Comparison of ENCODE assay signal across 15 cellular contexts in genomic region chr12:57816855-57817151, GRCh38. TPM values are rescaled to one million over a fixed set of nuclear protein-coding genes. Genes with fewer than 3 reads are reported as not detected.
DNase-seq lines count a peak whose midpoint lies in the region; FAIRE-seq and TF ChIP-seq lines count a peak whose summit lies in the region.
"Had no signal": no experiment of that assay in that cellular context is flagged by ENCODE, and none has a peak within 500 bp of the region (broad histone marks: within the 10 kb centered on the region; RNA-seq: fewer than 3 reads in every experiment).

No MANE protein-coding gene starts in this region.

- H3K9me3 ChIP-seq in suprapubic skin = no peaks in the 10 kb centered on the region

- no peaks in the 10 kb centered on the region for H3K27me3 ChIP-seq in suprapubic skin

- no peak for TF ChIP-seq EP300 in suprapubic skin (IDR thresholded peaks at IDR 0.05)

- H3K27ac ChIP-seq in suprapubic skin = peak overlapping the region; percentile 36
- H3K27ac ChIP-seq: epithelial cell of prostate had no signal

- TF ChIP-seq CTCF in NB4 (IDR thresholded peaks at IDR 0.05; ENCODE audit: low read depth, low read length) (no peak), suprapubic skin (IDR thresholded peaks at IDR 0.05) (no peak)

- H3K36me3 ChIP-seq in suprapubic skin = peaks cover 31% of the 10 kb centered on the region

- H3K4me3 ChIP-seq in NB4 (ENCODE audit: low read depth, low read length) (no peak overlapping the region), suprapubic skin (no peak overlapping the region)

- no peak for FAIRE-seq in GM12892 (lab: Jason Lieb, UNC)
- FAIRE-seq: GM18507 had no signal

- WGBS in suprapubic skin = 41% methylated on average over 5 of the region's 5 CpGs

- DNase-seq in NB4 (ENCODE audit: low read depth) (peak; percentile 97), amniotic epithelial cell (ENCODE audit: low read depth) (peak; percentile 66), iris pigment epithelial cell (ENCODE audit: low read depth) (peak; percentile 45), suprapubic skin (ENCODE audit: low spot score in 2 of 2) (no peak), DMS114 treated with DMSO at 0.1 percent for 48 hours (lab: John Stamatoyannopoulos, UW; ENCODE audit: unreplicated experiment) (no peak), dermis blood vessel endothelial cell (no peak), NCI-H2081 (lab: John Stamatoyannopoulos, UW) (no peak), GM12892 (ENCODE audit: insufficient read length) (no peak)
- DNase-seq: activated CD8-positive, alpha-beta memory T cell treated with anti-CD3 and anti-CD28 coated beads, Interleukin-2, amount 10 ng/mL, durations not matched to agents 7 days and 5 days; aorta; DMS79; KG1; NCI-H526 treated with DMSO at 0.1 percent for 48 hours had no signal

- TF ChIP-seq POLR2A in NB4 (IDR thresholded peaks at IDR 0.05; ENCODE audit: extremely low read depth, insufficient read length) = no peak
- no peak for TF ChIP-seq POLR2A in suprapubic skin (IDR thresholded peaks at IDR 0.05)
- no peak for TF ChIP-seq POLR2A in GM12892 (IDR thresholded peaks at IDR 0.05; ENCODE audit: low read depth, low read length)

- H3K4me1 ChIP-seq in suprapubic skin = peaks cover 40% of the 10 kb centered on the region

RNA-seq across cellular contexts. Expression of gene AVIL, which starts 1.7 kb away (rescaled TPM):
- total RNA-seq in suprapubic skin (10 to 100 TPM in 2 of 4 donors, 1 to 10 TPM in 2; 4.7 to 96.5 (median 10.0) TPM), dermis blood vessel endothelial cell (2.7 and 4.4 TPM in 2 replicates)
- 2.1 TPM for polyA plus RNA-seq in GM12892 (2012; ENCODE audit: missing spikeins)

RNA-seq across cellular contexts. Expression of gene CTDSP2, which starts 29.7 kb away (rescaled TPM):
- 100 to 1,000 TPM; 147 to 240 (median 215) TPM for total RNA-seq in suprapubic skin
- total RNA-seq in dermis blood vessel endothelial cell = 85.4 and 140 TPM in 2 replicates
- 44.9 TPM for polyA plus RNA-seq in GM12892 (2012; ENCODE audit: missing spikeins)

RNA-seq across cellular contexts. Expression of gene TSFM, which starts 34.2 kb away (rescaled TPM):
- total RNA-seq in suprapubic skin (10 to 100 TPM; 19.6 to 35.4 (median 29.1) TPM), dermis blood vessel endothelial cell (23.0 and 27.5 TPM in 2 replicates)
- polyA plus RNA-seq in GM12892 (2012; ENCODE audit: missing spikeins) = 47.5 TPM

RNA-seq across cellular contexts. Expression of gene EEF1AKMT3, which starts 44.4 kb away (rescaled TPM):
- total RNA-seq in suprapubic skin (10 to 100 TPM in 3 of 4 donors, 1 to 10 TPM in 1; 8.7 to 13.7 (median 11.3) TPM), dermis blood vessel endothelial cell (3.3 and 4.3 TPM in 2 replicates)
- 6.1 TPM for polyA plus RNA-seq in GM12892 (2012; ENCODE audit: missing spikeins)

RNA-seq across cellular contexts. Expression of gene METTL1, which starts 44.9 kb away (rescaled TPM):
- total RNA-seq in suprapubic skin = 10 to 100 TPM in 3 of 4 donors, 1 to 10 TPM in 1; 9.1 to 24.1 (median 16.4) TPM
- 3.6 and 3.7 TPM in 2 replicates for total RNA-seq in dermis blood vessel endothelial cell
- 28.0 TPM for polyA plus RNA-seq in GM12892 (2012; ENCODE audit: missing spikeins)

Comparison
In these comparisons a context has a peak if more than half of its experiments do, and no peak if none do; other contexts are left out.
1. DNase-seq: peak in NB4 (single experiment), amniotic epithelial cell (single experiment) and iris pigment epithelial cell (single experiment); none in suprapubic skin (0 of 2), DMS114 treated with DMSO at 0.1 percent for 48 hours (single experiment), dermis blood vessel endothelial cell (single experiment), NCI-H2081 (0 of 2) and GM12892 (single experiment).